ENCODE assay signal across 1 cellular context in genomic region chr4:41178372-41179085, GRCh38.
TF ChIP-seq lines count a peak whose summit lies in the region.

No MANE protein-coding gene starts in this region.

TF ChIP-seq in H1, 55 proteins besides CTCF, POLR2A, EP300 and RAD21:
- TF ChIP-seq CHD1 (IDR thresholded peaks at IDR 0.05; ENCODE audit: low read depth, low read length) (no peak), BCL11A (IDR thresholded peaks at IDR 0.05; ENCODE audit: low read depth in 2 of 2, low read length in 2 of 2) (no peak), USF2 (IDR thresholded peaks at IDR 0.05; ENCODE audit: low read length) (no peak), TCF12 (IDR thresholded peaks at IDR 0.05; ENCODE audit: low read depth, low read length) (no peak), TAF1 (IDR thresholded peaks at IDR 0.05; ENCODE audit: low read depth, low read length) (no peak), CTBP2 (IDR thresholded peaks at IDR 0.05; ENCODE audit: borderline replicate concordance, insufficient read depth, insufficient read length, low read length) (no peak), SUZ12 (IDR thresholded peaks at IDR 0.05; ENCODE audit: low read length) (no peak), CBX5 (IDR thresholded peaks at IDR 0.05; ENCODE audit: low read depth, low read length) (no peak), NRF1 (IDR thresholded peaks at IDR 0.05; ENCODE audit: low read depth, low read length) (no peak), BRCA1 (IDR thresholded peaks at IDR 0.05; ENCODE audit: low read depth, low read length) (no peak), BACH1 (IDR thresholded peaks at IDR 0.05; ENCODE audit: low read length) (no peak), HDAC2 (IDR thresholded peaks at IDR 0.05; ENCODE audit: borderline replicate concordance in 1 of 2, low read depth in 2 of 2, low read length in 2 of 2) (no peak)
